ENCODE assay signal across 8 cellular contexts in genomic region chr4:112321768-112322684, GRCh38. TPM values are rescaled to one million over a fixed set of nuclear protein-coding genes. Genes with fewer than 3 reads are reported as not detected.
DNase-seq lines count a peak whose midpoint lies in the region; ATAC-seq and TF ChIP-seq lines count a peak whose summit lies in the region.

No MANE protein-coding gene starts in this region.

- peaks cover 0 to 8% (median 0%) of the 10 kb centered on the region in 3 donors for H3K36me3 ChIP-seq in Peyer's patch
- H3K36me3 ChIP-seq in thoracic aorta, result no peaks in the 10 kb centered on the region

- peak; percentile 54 for DNase-seq in COLO668 (lab: John Stamatoyannopoulos, UW; ENCODE audit: unreplicated experiment)
- peak; percentile 53 to 89 (median 86) for DNase-seq in Peyer's patch
- DNase-seq in activated T-cell treated with anti-CD3 and anti-CD28 coated beads, Interleukin-2, amount 50 U/mL, for 72 hours, result peak; percentile 74 to 82
- peak; percentile 42 for DNase-seq in fibroblast of the conjunctiva (ENCODE audit: low read depth)
- DNase-seq in osteocyte (ENCODE audit: extremely low spot score, unreplicated experiment), result no peak
- peak; percentile 16 for DNase-seq in thoracic aorta (ENCODE audit: low spot score)

- H3K27ac Mint-ChIP-seq in activated T-cell treated with anti-CD3 and anti-CD28 coated beads, Interleukin-2, amount 50 U/mL, for 72 hours, result peak overlapping the region; percentile 61
- H3K27ac Mint-ChIP-seq in osteocyte (ENCODE audit: unreplicated experiment), result no peak overlapping the region

- no peak for TF ChIP-seq POLR2A in Peyer's patch (IDR thresholded peaks at IDR 0.05)

- no peaks in the 10 kb centered on the region for H3K27me3 Mint-ChIP-seq in activated T-cell treated with anti-CD3 and anti-CD28 coated beads, Interleukin-2, amount 50 U/mL, for 72 hours (ENCODE audit: low read depth)
- H3K27me3 Mint-ChIP-seq in osteocyte (ENCODE audit: unreplicated experiment), result peaks cover 28% of the 10 kb centered on the region

- peak; percentile 40 for ATAC-seq in HG03175 (IDR thresholded peaks at IDR 0.05; ENCODE audit: unreplicated experiment)
- ATAC-seq in activated T-cell treated with anti-CD3 and anti-CD28 coated beads, Interleukin-2, amount 50 U/mL, for 72 hours (replicated peaks in 1 of 2), result peak in 1 of 2 donors; percentile 47
- ATAC-seq in thoracic aorta (ENCODE audit: insufficient number of reproducible peaks, low FRiP score, low read depth), result peak; percentile 42
- no peak for ATAC-seq in HG03135 (IDR thresholded peaks at IDR 0.05; ENCODE audit: unreplicated experiment)

- H3K27ac ChIP-seq in Peyer's patch, result no peak overlapping the region
- no peak overlapping the region for H3K27ac ChIP-seq in thoracic aorta

- peak overlapping the region; percentile 16 to 63 for H3K4me3 Mint-ChIP-seq in activated T-cell treated with anti-CD3 and anti-CD28 coated beads, Interleukin-2, amount 50 U/mL, for 72 hours
- H3K4me3 Mint-ChIP-seq in osteocyte (ENCODE audit: unreplicated experiment), result no peak overlapping the region

- H3K36me3 Mint-ChIP-seq in activated T-cell treated with anti-CD3 and anti-CD28 coated beads, Interleukin-2, amount 50 U/mL, for 72 hours (ENCODE audit: insufficient read depth in 2 of 2), result peaks cover 3 to 9% of the 10 kb centered on the region in 2 donors
- H3K36me3 Mint-ChIP-seq in osteocyte (ENCODE audit: unreplicated experiment), result peaks cover 3% of the 10 kb centered on the region

- H3K9me3 Mint-ChIP-seq in activated T-cell treated with anti-CD3 and anti-CD28 coated beads, Interleukin-2, amount 50 U/mL, for 72 hours, result no peaks in the 10 kb centered on the region
- H3K9me3 Mint-ChIP-seq in osteocyte (ENCODE audit: unreplicated experiment), result no peaks in the 10 kb centered on the region

- peak; percentile 62 to 86 (median 80) for TF ChIP-seq CTCF in Peyer's patch (IDR thresholded peaks at IDR 0.05)
- peak; percentile 91 for TF ChIP-seq CTCF in osteocyte (IDR thresholded peaks at IDR 0.05)
- peak; percentile 84 for TF ChIP-seq CTCF in thoracic aorta (IDR thresholded peaks at IDR 0.05)

- H3K9me3 ChIP-seq in Peyer's patch (no peaks in the 10 kb centered on the region), thoracic aorta (no peaks in the 10 kb centered on the region)

- no peak overlapping the region for H3K4me3 ChIP-seq in Peyer's patch
- peak overlapping the region; percentile 10 for H3K4me3 ChIP-seq in thoracic aorta

- no peaks in the 10 kb centered on the region for H3K4me1 ChIP-seq in Peyer's patch
- H3K4me1 ChIP-seq in thoracic aorta (ENCODE audit: control insufficient read depth in 1 of 2, low read depth in 2 of 2), result no peaks in the 10 kb centered on the region

- peaks cover 31% of the 10 kb centered on the region for H3K4me1 Mint-ChIP-seq in activated T-cell treated with anti-CD3 and anti-CD28 coated beads, Interleukin-2, amount 50 U/mL, for 72 hours (ENCODE audit: low read depth)
- H3K4me1 Mint-ChIP-seq in osteocyte (ENCODE audit: unreplicated experiment), result peaks cover 2% of the 10 kb centered on the region

- H3K27me3 ChIP-seq in Peyer's patch, result no peaks in the 10 kb centered on the region
- H3K27me3 ChIP-seq in thoracic aorta (replicated peaks; ENCODE audit: insufficient read depth), result no peaks in the 10 kb centered on the region

RNA-seq across cellular contexts. Expression of gene ALPK1, which starts 24.9 kb away (rescaled TPM):
- total RNA-seq in Peyer's patch, result 10 to 100 TPM; 32.0 to 37.0 (median 36.2) TPM
- 10 to 100 TPM; 61.6 to 64.7 TPM for total RNA-seq in activated T-cell treated with anti-CD3 and anti-CD28 coated beads, Interleukin-2, amount 50 U/mL, for 72 hours
- 8.3 and 9.1 TPM in 2 replicates for total RNA-seq in osteocyte
- total RNA-seq in thoracic aorta, result 10 to 100 TPM; 20.0 to 63.4 TPM

RNA-seq across cellular contexts. Expression of gene TIFA, which starts 36.3 kb away (rescaled TPM):
- total RNA-seq in Peyer's patch, result 1 to 10 TPM in 3 of 4 donors, under 1 TPM in 1; 0.47 to 6.8 (median 3.7) TPM
- total RNA-seq in activated T-cell treated with anti-CD3 and anti-CD28 coated beads, Interleukin-2, amount 50 U/mL, for 72 hours, result 10 to 100 TPM; 82.7 to 87.1 TPM
- total RNA-seq in osteocyte, result 3.5 and 4.0 TPM in 2 replicates
- 10 to 100 TPM in 1 of 2 donors, 1 to 10 TPM in 1; 6.1 to 13.3 TPM for total RNA-seq in thoracic aorta

Comparison
In these comparisons a context has a peak if more than half of its experiments do, and no peak if none do; other contexts are left out.
1. RNA of gene TIFA, which starts 36.3 kb away (total RNA-seq): 82.7 to 87.1 TPM in activated T-cell treated with anti-CD3 and anti-CD28 coated beads, Interleukin-2, amount 50 U/mL, for 72 hours; 6.1 to 13.3 TPM in thoracic aorta, 0.47 to 6.8 TPM in Peyer's patch and 3.5 to 4.0 TPM in osteocyte; every median in the first group is over 4 times any median in the second.
2. Peak in every context shown above with its lines, with median percentiles within 50 percentile points of each other: CTCF ChIP-seq.